ENCODE assay signal across 18 cellular contexts in genomic region chr10:99360935-99361334, GRCh38. TPM values are rescaled to one million over a fixed set of nuclear protein-coding genes. Genes with fewer than 3 reads are reported as not detected.
"Had no signal": no experiment of that assay in that cellular context is flagged by ENCODE, and none has a peak within 500 bp of the region (broad histone marks: within the 10 kb centered on the region; RNA-seq: fewer than 3 reads in every experiment).

No MANE protein-coding gene starts in this region.

- H3K27ac Mint-ChIP-seq: dendritic cell treated with granulocyte-macrophage colony-stimulating factor and Interleukin-4, amounts not matched to agents 40 ng/mL and 50 ng/mL, for 4 days; natural killer cell; stimulated activated memory B cell treated with anti-CD40 and anti-IgM and Interleukin-4, amounts not matched to agents 10 μg/mL and 1 μg/mL and 100 μg/mL, for 72 hours had no signal

- H3K4me1 ChIP-seq: gastroesophageal sphincter, heart right ventricle, left lung, thyroid gland had no signal

- H3K9me3 Mint-ChIP-seq: dendritic cell treated with granulocyte-macrophage colony-stimulating factor and Interleukin-4, amounts not matched to agents 40 ng/mL and 50 ng/mL, for 4 days; natural killer cell; stimulated activated memory B cell treated with anti-CD40 and anti-IgM and Interleukin-4, amounts not matched to agents 10 μg/mL and 1 μg/mL and 100 μg/mL, for 72 hours had no signal

- H3K9me3 ChIP-seq: gastroesophageal sphincter, heart right ventricle, left lung, mucosa of descending colon, neutrophil, thyroid gland had no signal

- FAIRE-seq: keratinocyte had no signal

- ATAC-seq: activated CD4-positive, CD25-positive, alpha-beta regulatory T cell treated with anti-CD3 and anti-CD28 coated beads, Interleukin-2, amount 50 U/mL, for 24 hours; gastroesophageal sphincter; left lung; mucosa of descending colon; natural killer cell; stimulated activated memory B cell treated with anti-CD40 and anti-IgM and Interleukin-4, amounts not matched to agents 10 μg/mL and 1 μg/mL and 100 μg/mL, for 72 hours had no signal

- H3K27me3 ChIP-seq: brain microvascular endothelial cell, gastroesophageal sphincter, left lung, thyroid gland had no signal

- H3K36me3 ChIP-seq: brain microvascular endothelial cell, heart right ventricle, left lung, neutrophil, thyroid gland had no signal

- H3K27ac ChIP-seq: brain microvascular endothelial cell, gastroesophageal sphincter, heart right ventricle, left lung, neutrophil, thyroid gland had no signal

- H3K36me3 Mint-ChIP-seq: natural killer cell; stimulated activated memory B cell treated with anti-CD40 and anti-IgM and Interleukin-4, amounts not matched to agents 10 μg/mL and 1 μg/mL and 100 μg/mL, for 72 hours had no signal

- H3K4me3 Mint-ChIP-seq: dendritic cell treated with granulocyte-macrophage colony-stimulating factor and Interleukin-4, amounts not matched to agents 40 ng/mL and 50 ng/mL, for 4 days; natural killer cell; stimulated activated memory B cell treated with anti-CD40 and anti-IgM and Interleukin-4, amounts not matched to agents 10 μg/mL and 1 μg/mL and 100 μg/mL, for 72 hours had no signal

- H3K27me3 Mint-ChIP-seq: dendritic cell treated with granulocyte-macrophage colony-stimulating factor and Interleukin-4, amounts not matched to agents 40 ng/mL and 50 ng/mL, for 4 days had no signal

- DNase-seq: activated naive CD4-positive, alpha-beta T cell treated with Interleukin-2 at 50 U/mL for 16 hours; activated T-cell treated with anti-CD3 and anti-CD28 coated beads for 4 hours; anterior cingulate cortex; brain microvascular endothelial cell; effector memory CD4-positive, alpha-beta T cell; heart right ventricle; left lung; mucosa of descending colon; natural killer cell; stimulated activated CD4-positive, alpha-beta T cell treated with anti-CD3 and anti-CD28 coated beads, Interleukin-2, amount 100 ng/mL, for 48 hours; thyroid gland had no signal

- H3K4me3 ChIP-seq: gastroesophageal sphincter, heart right ventricle, left lung, mucosa of descending colon, thyroid gland had no signal

RNA-seq across cellular contexts. Expression of gene CNNM1, which starts 31.8 kb away (rescaled TPM):
- total RNA-seq: natural killer cell, skeletal muscle tissue had no signal
